1 cellular context compared by ENCODE assay signal in the genomic region with DNA sequence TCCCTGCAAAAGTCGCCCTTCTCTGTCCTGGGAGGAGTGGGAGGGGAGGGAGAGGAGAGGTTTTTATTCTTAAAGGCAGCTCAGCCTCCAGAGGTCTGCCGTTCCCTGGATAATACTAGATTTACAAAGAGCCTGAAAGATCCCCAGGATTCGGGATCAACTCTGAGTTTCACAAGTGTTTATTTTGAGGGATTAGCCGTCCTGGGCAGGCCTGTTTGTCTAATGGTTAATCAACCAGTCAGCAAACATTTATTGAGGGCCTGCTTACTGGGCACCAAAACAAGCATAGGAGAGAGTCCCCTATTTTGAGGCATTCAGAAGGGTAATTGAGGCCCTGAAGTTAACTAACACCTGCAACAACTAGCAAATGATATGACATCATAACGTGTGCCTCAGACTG.
TF ChIP-seq lines count a peak whose summit lies in the region.

No MANE protein-coding gene starts in this region.

TF ChIP-seq in HepG2, 621 proteins besides CTCF, POLR2A, EP300 and RAD21 (continued from another document):
- TF ChIP-seq, protein P1, sequence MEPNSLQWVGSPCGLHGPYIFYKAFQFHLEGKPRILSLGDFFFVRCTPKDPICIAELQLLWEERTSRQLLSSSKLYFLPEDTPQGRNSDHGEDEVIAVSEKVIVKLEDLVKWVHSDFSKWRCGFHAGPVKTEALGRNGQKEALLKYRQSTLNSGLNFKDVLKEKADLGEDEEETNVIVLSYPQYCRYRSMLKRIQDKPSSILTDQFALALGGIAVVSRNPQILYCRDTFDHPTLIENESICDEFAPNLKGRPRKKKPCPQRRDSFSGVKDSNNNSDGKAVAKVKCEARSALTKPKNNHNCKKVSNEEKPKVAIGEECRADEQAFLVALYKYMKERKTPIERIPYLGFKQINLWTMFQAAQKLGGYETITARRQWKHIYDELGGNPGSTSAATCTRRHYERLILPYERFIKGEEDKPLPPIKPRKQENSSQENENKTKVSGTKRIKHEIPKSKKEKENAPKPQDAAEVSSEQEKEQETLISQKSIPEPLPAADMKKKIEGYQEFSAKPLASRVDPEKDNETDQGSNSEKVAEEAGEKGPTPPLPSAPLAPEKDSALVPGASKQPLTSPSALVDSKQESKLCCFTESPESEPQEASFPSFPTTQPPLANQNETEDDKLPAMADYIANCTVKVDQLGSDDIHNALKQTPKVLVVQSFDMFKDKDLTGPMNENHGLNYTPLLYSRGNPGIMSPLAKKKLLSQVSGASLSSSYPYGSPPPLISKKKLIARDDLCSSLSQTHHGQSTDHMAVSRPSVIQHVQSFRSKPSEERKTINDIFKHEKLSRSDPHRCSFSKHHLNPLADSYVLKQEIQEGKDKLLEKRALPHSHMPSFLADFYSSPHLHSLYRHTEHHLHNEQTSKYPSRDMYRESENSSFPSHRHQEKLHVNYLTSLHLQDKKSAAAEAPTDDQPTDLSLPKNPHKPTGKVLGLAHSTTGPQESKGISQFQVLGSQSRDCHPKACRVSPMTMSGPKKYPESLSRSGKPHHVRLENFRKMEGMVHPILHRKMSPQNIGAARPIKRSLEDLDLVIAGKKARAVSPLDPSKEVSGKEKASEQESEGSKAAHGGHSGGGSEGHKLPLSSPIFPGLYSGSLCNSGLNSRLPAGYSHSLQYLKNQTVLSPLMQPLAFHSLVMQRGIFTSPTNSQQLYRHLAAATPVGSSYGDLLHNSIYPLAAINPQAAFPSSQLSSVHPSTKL (CRISPR knock-in tag; IDR thresholded peaks at IDR 0.05), result peak; percentile 59; the same call in 1 of the 2 replicates
- peak; percentile 47; the same call in 1 of the 2 replicates for TF ChIP-seq ZNF605 (CRISPR knock-in tag; IDR thresholded peaks at IDR 0.05)
- TF ChIP-seq HMG20A (CRISPR knock-in tag; IDR thresholded peaks at IDR 0.05; ENCODE audit: borderline replicate concordance), result 0 out of 2 replicates have a peak, but pooled peaks have one; percentile 34
- TF ChIP-seq CBX2 (IDR thresholded peaks at IDR 0.05; ENCODE audit: low read depth, low read length), result no peak
- no peak for TF ChIP-seq CBX2 (CRISPR knock-in tag; IDR thresholded peaks at IDR 0.05; ENCODE audit: low read depth)
- TF ChIP-seq ZFP62 (CRISPR knock-in tag; IDR thresholded peaks at IDR 0.05), result no peak
- no peak for TF ChIP-seq SYNCRIP (IDR thresholded peaks at IDR 0.05; ENCODE audit: insufficient read depth, low read depth, low read length)
- 0 out of 2 replicates have a peak, but pooled peaks have one; percentile 28 for TF ChIP-seq ZNF567 (CRISPR knock-in tag; IDR thresholded peaks at IDR 0.05; ENCODE audit: borderline replicate concordance)
TF ChIP-seq in HepG2: peak in this region for 47.
